ENCODE assay signal across 8 cellular contexts in the genomic region with DNA sequence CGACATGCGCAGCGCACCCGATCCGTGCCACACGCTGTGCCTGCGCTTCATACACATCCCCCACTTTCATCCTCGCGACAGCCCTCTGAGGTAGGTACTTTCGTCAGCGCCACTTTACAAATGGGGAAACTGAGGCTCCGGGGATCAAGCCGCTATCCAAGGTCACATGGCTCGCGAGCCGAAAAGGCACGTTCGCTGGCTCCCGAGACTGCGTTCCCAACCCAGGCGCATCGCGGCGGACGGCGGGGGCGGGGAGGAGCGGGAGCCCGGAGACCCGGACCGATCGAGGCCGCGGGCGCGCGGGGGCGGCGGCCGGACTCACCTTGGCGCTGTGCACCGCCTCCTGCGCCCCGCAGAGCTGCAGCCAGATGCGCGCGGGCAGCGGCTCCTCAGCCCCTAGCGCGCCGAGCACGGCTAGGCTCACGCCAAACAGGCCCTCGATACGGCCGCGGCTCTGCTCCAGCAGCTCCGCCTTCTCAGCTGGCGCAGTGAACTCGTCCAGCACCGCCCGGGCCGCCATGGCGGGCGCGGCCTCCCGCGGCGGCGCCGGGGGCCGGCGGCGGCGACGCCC. TPM values are rescaled to one million over a fixed set of nuclear protein-coding genes. Genes with fewer than 3 reads are reported as not detected.
DNase-seq lines count a peak whose midpoint lies in the region; ATAC-seq, FAIRE-seq and TF ChIP-seq lines count a peak whose summit lies in the region.

No MANE protein-coding gene starts in this region.

- H3K9me3 ChIP-seq in CD8-positive, alpha-beta memory T cell (ENCODE audit: low read length) = no peaks in the 10 kb centered on the region
- H3K9me3 ChIP-seq in SJSA1 (replicated peaks) = peaks cover 5% of the 10 kb centered on the region; the same call in 1 of the 2 replicates
- no peaks in the 10 kb centered on the region for H3K9me3 ChIP-seq in K562 (replicated peaks; ENCODE audit: control insufficient read depth, insufficient read depth, low read depth, low read length)

- peaks cover 55% of the 10 kb centered on the region for H3K79me2 ChIP-seq in K562 (ENCODE audit: control insufficient read depth, insufficient read depth, low read length)

- CTCF ChIA-PET in CD8-positive, alpha-beta memory T cell (lab: Charles Lee) = interaction anchor here (1.1 to 5.8 kb wide), 4 partner anchors 9 to 243 kb away, joined by 3 to 89 read pairs (median 3); no protein-coding TSS in a partner anchor
- CTCF ChIA-PET in K562 (lab: Yijun Ruan, JAX; ENCODE audit: low intra/inter-chr PET ratio) = no interaction called here

- peak overlapping the region; percentile 99 to 100 for H3K9ac ChIP-seq in K562 (ENCODE audit: insufficient read depth in 1 of 2, low read depth in 2 of 2, low read length in 2 of 2)

- H3K9me3 Mint-ChIP-seq in CD8-positive, alpha-beta memory T cell = peaks cover 0 to 4% (median 3%) of the 10 kb centered on the region in 5 donors

- peak overlapping the region; percentile 97 for H3K27ac ChIP-seq in CD8-positive, alpha-beta memory T cell (ENCODE audit: low read depth, low read length)
- H3K27ac ChIP-seq in SJSA1 = peak overlapping the region; percentile 75
- peak overlapping the region; percentile 100 for H3K27ac ChIP-seq in K562 (ENCODE audit: extremely low read depth, low read depth, low read length)
- peak overlapping the region; percentile 83 to 99 (median 96) for H3K27ac ChIP-seq in skin epidermis

- H3K27ac Mint-ChIP-seq in CD8-positive, alpha-beta memory T cell = peak overlapping the region; percentile 89 to 98 (median 94)

- DNase-seq in CD8-positive, alpha-beta memory T cell = peak in 4 of 5 donors; percentile 30 to 61 (median 45)
- DNase-seq in SJSA1 (ENCODE audit: low read depth in 1 of 2, low spot score in 2 of 2) (peak in 1 of 2 experiments; percentile 52), K562 (ENCODE audit: extremely low read depth in 1 of 4, low spot score in 3 of 4) (peak in 3 of 4 experiments; percentile 63 to 72 (median 66)), inferior parietal cortex (ENCODE audit: extremely low spot score) (peak; percentile 19), GM19239 (ENCODE audit: insufficient read length, low spot score) (no peak)

- no peaks in the 10 kb centered on the region for H3K36me3 ChIP-seq in CD8-positive, alpha-beta memory T cell (ENCODE audit: insufficient read depth, low read length)
- H3K36me3 ChIP-seq in SJSA1 = peaks cover 8% of the 10 kb centered on the region
- no peaks in the 10 kb centered on the region; the same call in 2 of the 3 replicates for H3K36me3 ChIP-seq in K562 (ENCODE audit: control insufficient read depth, insufficient read depth, low read length)

- peaks cover 3 to 17% (median 4%) of the 10 kb centered on the region in 3 donors for H3K36me3 Mint-ChIP-seq in CD8-positive, alpha-beta memory T cell

- no peak for TF ChIP-seq POLR2A in K562 (conservative IDR thresholded peaks at IDR 0.05)

- H3K4me3 Mint-ChIP-seq in CD8-positive, alpha-beta memory T cell = no peak overlapping the region

- H2AFZ ChIP-seq in K562 (ENCODE audit: low read depth, low read length) = peak overlapping the region; percentile 99

- peaks cover 83% of the 10 kb centered on the region for H3K4me1 ChIP-seq in CD8-positive, alpha-beta memory T cell (ENCODE audit: insufficient read depth, low read length)
- H3K4me1 ChIP-seq in SJSA1 (replicated peaks) = peaks cover 20% of the 10 kb centered on the region
- H3K4me1 ChIP-seq in K562 (replicated peaks in 1 of 2; ENCODE audit: control insufficient read depth in 2 of 2, insufficient read depth in 2 of 2, low read length in 2 of 2) = peaks cover 10 to 18% of the 10 kb centered on the region in 2 experiments; a peak in 4 of 5 replicates

- no peak for FAIRE-seq in K562 (lab: Jason Lieb, UNC)
- FAIRE-seq in GM19239 (lab: Jason Lieb, UNC) = no peak

- no peak for TF ChIP-seq EP300 in K562 (IDR thresholded peaks at IDR 0.05; ENCODE audit: low read length)

- H4K20me1 ChIP-seq in K562 (replicated peaks; ENCODE audit: control insufficient read depth, insufficient read depth, low read length) = peaks cover 16% of the 10 kb centered on the region; the same call in 1 of the 2 replicates

- in situ Hi-C loops in K562 (cut with MboI) = loop anchor here (25.0 kb wide), 1 partner anchor 1653 kb away; the partner anchor contains the start of gene ADCY7

- H3K27me3 Mint-ChIP-seq in CD8-positive, alpha-beta memory T cell = peaks cover 0 to 6% of the 10 kb centered on the region in 2 donors

- intact Hi-C loops in K562 (cut with micrococcal nuclease) = no loop called here

- peak overlapping the region; percentile 68 for H3K4me3 ChIP-seq in CD8-positive, alpha-beta memory T cell (ENCODE audit: low read length)
- H3K4me3 ChIP-seq in SJSA1 (peak overlapping the region; percentile 95), K562 (peak overlapping the region; percentile 94), skin epidermis (peak overlapping the region; percentile 81 to 100 (median 90))

- no peaks in the 10 kb centered on the region for H3K9me1 ChIP-seq in K562 (ENCODE audit: control insufficient read depth, insufficient read depth, low read length)

- no peak for TF ChIP-seq RAD21 in K562 (CRISPR knock-in tag; conservative IDR thresholded peaks at IDR 0.05 in 1 of 2, IDR thresholded peaks at IDR 0.05 in 1 of 2)

- no peaks in the 10 kb centered on the region for H3K27me3 ChIP-seq in CD8-positive, alpha-beta memory T cell (ENCODE audit: insufficient read depth, low read length, poor library complexity, severe bottlenecking)
- H3K27me3 ChIP-seq in SJSA1 (replicated peaks) = no peaks in the 10 kb centered on the region
- no peaks in the 10 kb centered on the region for H3K27me3 ChIP-seq in K562 (ENCODE audit: control insufficient read depth in 2 of 2, insufficient read depth in 2 of 2, low read length in 2 of 2)

- WGBS in K562 (ENCODE audit: insufficient coverage, low coverage, missing lambda C conversion rate) = under 1% methylated on average over 52 of the region's 76 CpGs

- POLR2A ChIA-PET in CD8-positive, alpha-beta memory T cell (lab: Charles Lee) = interaction anchor here (0.7 to 1.7 kb wide), 7 partner anchors 14 to 1637 kb away, joined by 3 to 11 read pairs (median 5); partner anchors contain the start of genes DNAJA2 and SIAH1
- POLR2A ChIA-PET in K562 (lab: Yijun Ruan, JAX) = interaction anchor here (0.5 to 1.5 kb wide), 6 partner anchors 10 to 673 kb away, joined by 3 to 5 read pairs (median 4); no protein-coding TSS in a partner anchor

- H3K4me1 Mint-ChIP-seq in CD8-positive, alpha-beta memory T cell = peaks cover 40 to 44% (median 40%) of the 10 kb centered on the region in 3 donors

- peak overlapping the region; percentile 99 for H3K4me2 ChIP-seq in K562 (ENCODE audit: insufficient read depth, low read length)

- ATAC-seq in GM19467 (IDR thresholded peaks at IDR 0.05; ENCODE audit: unreplicated experiment) (peak; percentile 41), HG03520 (IDR thresholded peaks at IDR 0.05; ENCODE audit: unreplicated experiment) (peak; percentile 38), K562 (peak; percentile 76)

- BruUV-seq in K562 (replicated peaks; lab: Mats Ljungman, UMichigan) = no TSS peak

- no peak for TF ChIP-seq CTCF in K562 (IDR thresholded peaks at IDR 0.05 in 2 of 3, conservative IDR thresholded peaks at IDR 0.05 in 1 of 3; ENCODE audit: insufficient read depth in 2 of 3, low read depth in 1 of 3, low read length in 3 of 3)

TF ChIP-seq in K562, 482 proteins besides CTCF, POLR2A, EP300 and RAD21 (continues in another document):
- no peak for TF ChIP-seq ETV1 (tag; conservative IDR thresholded peaks at IDR 0.05; ENCODE audit: low read depth)
- 0 out of 2 replicates have a peak, but pooled peaks have one; percentile 10 for TF ChIP-seq SMAD4 (CRISPR knock-in tag; conservative IDR thresholded peaks at IDR 0.05)
- TF ChIP-seq ETS1 (conservative IDR thresholded peaks at IDR 0.05; ENCODE audit: control insufficient read depth, low read depth, low read length) = peak; percentile 29; the same call in 1 of the 2 replicates
- no peak for TF ChIP-seq CC2D1A (IDR thresholded peaks at IDR 0.05)
- TF ChIP-seq HNRNPLL (IDR thresholded peaks at IDR 0.05; ENCODE audit: low read depth, low read length, poor library complexity, severe bottlenecking) = no peak
- TF ChIP-seq EGR1 (conservative IDR thresholded peaks at IDR 0.05) = peak; percentile 52
- TF ChIP-seq NONO (IDR thresholded peaks at IDR 0.05; ENCODE audit: low read depth in 2 of 2, low read length in 1 of 2) = peak in 1 of 2 experiments; percentile 72; a peak in 1 of 4 replicates
- peak; percentile 93 for TF ChIP-seq RBBP5 (IDR thresholded peaks at IDR 0.05; ENCODE audit: borderline replicate concordance, insufficient read depth, low read length, poor library complexity, severe bottlenecking)

RNA-seq across cellular contexts. Expression of gene N4BP1, which starts 0.4 kb away (rescaled TPM):
- total RNA-seq in CD8-positive, alpha-beta memory T cell = 10 to 100 TPM; 44.3 to 45.0 TPM
- 57.9 TPM for polyA plus RNA-seq in CD8-positive, alpha-beta memory T cell
- total RNA-seq in SJSA1 (2014; rRNA removed; shearing (Covaris generic)) = 11.8 and 23.4 TPM in 2 replicates
- total RNA-seq in K562 (2011; cell fraction: chromatin; rRNA removed; ENCODE audit: low replicate concordance) = 17.8 and 43.0 TPM in 2 replicates
- 8.0 and 10.5 TPM in 2 replicates for total RNA-seq in K562 (2011; cell fraction: nucleolus; rRNA removed)
- total RNA-seq in K562 (2011; cell fraction: nucleoplasm; rRNA removed) = 17.3 and 17.6 TPM in 2 replicates
- total RNA-seq in K562 (2014; rRNA removed) (5.9 and 7.4 TPM in 2 replicates), K562 (2014; rRNA removed; fragmentation: Illumina TruSeq; extraction: Trizol) (17.1 and 18.4 TPM in 2 replicates), K562 (2015; rRNA removed; fragmentation: Illumina TruSeq; extraction: Trizol) (18.6 and 20.7 TPM in 2 replicates), K562 (2021) (18.0 and 18.1 TPM in 2 replicates)
- polyA plus RNA-seq in K562 (2011; rRNA removed) (12.9 and 16.5 TPM in 2 replicates), K562 (2014; fragmentation: Illumina TruSeq; extraction: Trizol) (17.4 and 18.7 TPM in 2 replicates), K562 (2014; fragmentation: Nextera tagmentation; extraction: Ambion mirVana) (1 to 10 TPM; 1.1 to 2.4 TPM), K562 (2014; rRNA removed) (10.0 and 15.5 TPM in 2 replicates)
- polyA plus RNA-seq in K562 (2011; cell fraction: cytosol; rRNA removed) = 7.5 and 14.3 TPM in 2 replicates
- polyA plus RNA-seq in K562 (2011; cell fraction: nucleus; rRNA removed) = 12.2 and 13.1 TPM in 2 replicates
- 8.5 and 12.2 TPM in 2 replicates for polyA plus RNA-seq in K562 (2012)
- 16.4 and 26.0 TPM in 2 replicates for polyA minus RNA-seq in K562 (2011; rRNA and poly(A)+ RNA removed)
- 10.5 and 12.3 TPM in 2 replicates for polyA minus RNA-seq in K562 (2011; cell fraction: cytosol; rRNA and poly(A)+ RNA removed)
- 8.1 and 14.8 TPM in 2 replicates for polyA minus RNA-seq in K562 (2011; cell fraction: nucleus; rRNA and poly(A)+ RNA removed)
